Comparison of ENCODE assay signal across 24 cellular contexts in the genomic region with DNA sequence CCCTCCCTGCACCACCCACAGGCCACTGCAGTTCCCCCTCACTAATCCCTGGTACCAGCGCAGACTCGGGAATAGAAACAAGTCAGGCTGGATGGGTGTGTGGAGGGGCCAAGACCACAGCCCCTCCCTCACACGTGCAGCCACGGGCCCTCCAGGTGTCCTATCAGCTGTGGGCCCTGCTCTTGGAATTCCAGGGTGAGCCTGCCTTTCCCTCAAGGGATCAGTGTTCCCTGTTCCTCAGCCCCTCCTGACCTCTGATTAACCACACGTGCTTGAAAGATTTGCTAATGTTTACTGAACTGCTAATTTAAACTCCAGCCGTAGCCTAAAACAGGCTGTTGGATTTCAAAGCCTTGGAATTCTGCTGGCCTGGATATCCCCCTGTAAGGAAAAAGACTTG.
DNase-seq lines count a peak whose midpoint lies in the region; ATAC-seq and TF ChIP-seq lines count a peak whose summit lies in the region.
"Had no signal": no experiment of that assay in that cellular context is flagged by ENCODE, and none has a peak within 500 bp of the region (broad histone marks: within the 10 kb centered on the region; RNA-seq: fewer than 3 reads in every experiment).

No MANE protein-coding gene starts in this region.

- H3K4me3 Mint-ChIP-seq in activated naive CD8-positive, alpha-beta T cell treated with anti-CD3 and anti-CD28 coated beads, Interleukin-2, amount 10 ng/mL, durations not matched to agents 7 days and 5 days, result no peak overlapping the region
- H3K4me3 Mint-ChIP-seq in activated naive CD8-positive, alpha-beta T cell treated with anti-CD3 and anti-CD28 coated beads for 36 hours, result no peak overlapping the region
- H3K4me3 Mint-ChIP-seq in nephron progenitor cell, result no peak overlapping the region
- H3K4me3 Mint-ChIP-seq: H9; stimulated activated effector memory CD8-positive, alpha-beta T cell treated with anti-CD3 and anti-CD28 coated beads, Interleukin-12 subunit alpha, Interleukin-12 subunit beta, amount 100 ng/mL, for 72 hours had no signal

- no peaks in the 10 kb centered on the region for H3K27me3 Mint-ChIP-seq in activated naive CD8-positive, alpha-beta T cell treated with anti-CD3 and anti-CD28 coated beads, Interleukin-2, amount 10 ng/mL, durations not matched to agents 7 days and 5 days
- no peaks in the 10 kb centered on the region for H3K27me3 Mint-ChIP-seq in activated naive CD8-positive, alpha-beta T cell treated with anti-CD3 and anti-CD28 coated beads for 36 hours
- peaks cover 5% of the 10 kb centered on the region for H3K27me3 Mint-ChIP-seq in nephron progenitor cell (ENCODE audit: low read depth, poor library complexity)

- H3K4me3 ChIP-seq in esophagus (ENCODE audit: low read depth in 1 of 2, low read length in 2 of 2), result no peak overlapping the region
- H3K4me3 ChIP-seq: A549, K562, SJSA1 had no signal

- TF ChIP-seq CTCF in nephron progenitor cell (IDR thresholded peaks at IDR 0.05), result no peak

- POLR2A ChIA-PET in activated naive CD8-positive, alpha-beta T cell treated with anti-CD3 and anti-CD28 coated beads, Interleukin-2, amount 10 ng/mL, durations not matched to agents 7 days and 5 days (lab: Charles Lee), result interaction anchor here (0.7 kb wide), 2 partner anchors 31 to 123 kb away, joined by 3 to 5 read pairs; no protein-coding TSS in a partner anchor

- peaks cover 63% of the 10 kb centered on the region for H3K4me1 Mint-ChIP-seq in activated naive CD8-positive, alpha-beta T cell treated with anti-CD3 and anti-CD28 coated beads, Interleukin-2, amount 10 ng/mL, durations not matched to agents 7 days and 5 days
- H3K4me1 Mint-ChIP-seq in activated naive CD8-positive, alpha-beta T cell treated with anti-CD3 and anti-CD28 coated beads for 36 hours, result peaks cover 36% of the 10 kb centered on the region
- peaks cover 46% of the 10 kb centered on the region for H3K4me1 Mint-ChIP-seq in nephron progenitor cell

- H3K9me3 Mint-ChIP-seq in activated naive CD8-positive, alpha-beta T cell treated with anti-CD3 and anti-CD28 coated beads, Interleukin-2, amount 10 ng/mL, durations not matched to agents 7 days and 5 days, result peaks cover 3% of the 10 kb centered on the region
- H3K9me3 Mint-ChIP-seq in activated naive CD8-positive, alpha-beta T cell treated with anti-CD3 and anti-CD28 coated beads for 36 hours, result peaks cover 6% of the 10 kb centered on the region
- H3K9me3 Mint-ChIP-seq in nephron progenitor cell, result peaks cover 14% of the 10 kb centered on the region
- H3K9me3 Mint-ChIP-seq: H9; stimulated activated effector memory CD8-positive, alpha-beta T cell treated with anti-CD3 and anti-CD28 coated beads, Interleukin-12 subunit alpha, Interleukin-12 subunit beta, amount 100 ng/mL, for 72 hours had no signal

- peaks cover 0 to 5% of the 10 kb centered on the region in 2 donors for H3K9me3 ChIP-seq in esophagus (ENCODE audit: control insufficient read depth in 2 of 2, insufficient read depth in 1 of 2, low read depth in 1 of 2, low read length in 1 of 2)
- H3K9me3 ChIP-seq: A549, BE2C, SJSA1 had no signal

- 46 to 72% methylated on average over 6 of the region's 6 CpGs for WGBS in esophagus, 2 donors

- H3K27ac Mint-ChIP-seq in activated naive CD8-positive, alpha-beta T cell treated with anti-CD3 and anti-CD28 coated beads, Interleukin-2, amount 10 ng/mL, durations not matched to agents 7 days and 5 days, result peak overlapping the region; percentile 44
- no peak overlapping the region for H3K27ac Mint-ChIP-seq in activated naive CD8-positive, alpha-beta T cell treated with anti-CD3 and anti-CD28 coated beads for 36 hours
- peak overlapping the region; percentile 89 for H3K27ac Mint-ChIP-seq in nephron progenitor cell
- H3K27ac Mint-ChIP-seq: stimulated activated effector memory CD8-positive, alpha-beta T cell treated with anti-CD3 and anti-CD28 coated beads, Interleukin-12 subunit alpha, Interleukin-12 subunit beta, amount 100 ng/mL, for 72 hours had no signal

- peaks cover 0 to 4% of the 10 kb centered on the region in 2 donors for H3K36me3 ChIP-seq in esophagus (ENCODE audit: control insufficient read depth in 2 of 2, insufficient read depth in 2 of 2, low read length in 1 of 2)
- H3K36me3 ChIP-seq: BE2C, SJSA1 had no signal

- no peaks in the 10 kb centered on the region for H3K27me3 ChIP-seq in esophagus (ENCODE audit: control insufficient read depth in 1 of 2, insufficient read depth in 2 of 2, low read length in 2 of 2)
- H3K27me3 ChIP-seq: BE2C, foreskin keratinocyte, SJSA1 had no signal

- peak overlapping the region; percentile 7 to 50 for H3K27ac ChIP-seq in esophagus (ENCODE audit: low read depth in 2 of 2, low read length in 1 of 2)
- H3K27ac ChIP-seq: A549, foreskin keratinocyte, SJSA1 had no signal

- no peak for ATAC-seq in activated naive CD8-positive, alpha-beta T cell treated with anti-CD3 and anti-CD28 coated beads, Interleukin-2, amount 10 ng/mL, durations not matched to agents 7 days and 5 days (ENCODE audit: low read depth)
- ATAC-seq in HG02970 (IDR thresholded peaks at IDR 0.05; ENCODE audit: low FRiP score, unreplicated experiment), result no peak
- ATAC-seq: A549; foreskin keratinocyte; K562; left lobe of liver; Panc1; stimulated activated effector memory CD8-positive, alpha-beta T cell treated with anti-CD3 and anti-CD28 coated beads, Interleukin-12 subunit alpha, Interleukin-12 subunit beta, amount 100 ng/mL, for 72 hours had no signal

- DNase-seq in activated naive CD8-positive, alpha-beta T cell treated with anti-CD3 and anti-CD28 coated beads, Interleukin-2, amount 10 ng/mL, durations not matched to agents 7 days and 5 days, result no peak
- no peak for DNase-seq in activated naive CD8-positive, alpha-beta T cell treated with anti-CD3 and anti-CD28 coated beads for 36 hours
- DNase-seq in nephron progenitor cell (no peak), D341Med (ENCODE audit: low spot score) (no peak)
- DNase-seq in stimulated activated CD4-positive, alpha-beta T cell treated with anti-CD3 and anti-CD28 coated beads, Interleukin-2, amount 100 ng/mL, for 24 hours, result no peak
- no peak for DNase-seq in activated CD4-positive, CD25-positive, alpha-beta regulatory T cell treated with anti-CD3 and anti-CD28 coated beads, Interleukin-2, amount 50 U/mL, for 72 hours
- DNase-seq: activated gamma-delta T cell; activated T-cell treated with anti-CD3 and anti-CD28 coated beads for 4 hours; amniotic stem cell; BE2C; dermis blood vessel endothelial cell; foreskin keratinocyte; H9; NCI-H1436; NCI-H524; stimulated activated CD4-positive, alpha-beta T cell treated with anti-CD3 and anti-CD28 coated beads, Interleukin-1b, Interleukin-23, amount 100 ng/mL, for 48 hours had no signal

- H3K36me3 Mint-ChIP-seq in activated naive CD8-positive, alpha-beta T cell treated with anti-CD3 and anti-CD28 coated beads, Interleukin-2, amount 10 ng/mL, durations not matched to agents 7 days and 5 days, result peaks cover 35% of the 10 kb centered on the region
- peaks cover 19% of the 10 kb centered on the region for H3K36me3 Mint-ChIP-seq in activated naive CD8-positive, alpha-beta T cell treated with anti-CD3 and anti-CD28 coated beads for 36 hours
- H3K36me3 Mint-ChIP-seq in nephron progenitor cell (ENCODE audit: low read depth), result peaks cover 14% of the 10 kb centered on the region

- H3K4me1 ChIP-seq in esophagus (ENCODE audit: control insufficient read depth in 2 of 2, insufficient read depth in 2 of 2, low read length in 1 of 2), result peaks cover 7 to 8% of the 10 kb centered on the region in 2 donors
- H3K4me1 ChIP-seq: A549 had no signal
